ENCODE assay signal across 8 cellular contexts in the genomic region with DNA sequence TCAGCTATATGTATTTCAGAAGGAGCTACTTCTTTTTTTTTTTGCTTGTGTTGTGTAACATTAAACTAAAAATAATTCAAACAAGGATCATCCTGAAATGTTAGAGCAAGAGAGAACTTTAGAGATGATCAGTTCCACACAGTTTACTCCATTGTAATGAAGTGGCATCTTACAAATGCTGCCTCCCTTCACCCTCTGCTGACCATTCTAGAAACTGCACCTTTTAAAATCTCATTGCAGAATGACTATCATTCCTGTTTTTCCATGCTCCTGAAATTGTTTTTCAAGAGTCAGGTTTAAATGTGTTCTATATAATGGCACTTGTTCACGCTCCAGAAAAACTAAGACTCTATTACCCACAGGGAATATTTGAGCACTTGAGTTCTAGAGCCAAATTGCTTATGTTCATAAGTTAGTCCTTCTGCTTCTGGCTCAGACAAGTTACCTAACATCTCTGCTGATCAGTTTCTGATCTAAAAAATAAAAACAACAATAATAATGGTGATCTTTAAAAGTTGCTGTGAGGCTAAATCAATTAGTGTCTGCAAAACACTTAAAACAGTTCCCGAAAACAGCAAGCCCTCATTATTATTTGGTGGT. TPM values are rescaled to one million over a fixed set of nuclear protein-coding genes. Genes with fewer than 3 reads are reported as not detected.
DNase-seq lines count a peak whose midpoint lies in the region; ATAC-seq and TF ChIP-seq lines count a peak whose summit lies in the region.

No MANE protein-coding gene starts in this region.

- H3K4me1 ChIP-seq in colonic mucosa, result no peaks in the 10 kb centered on the region

- H3K27me3 ChIP-seq in colonic mucosa, result no peaks in the 10 kb centered on the region

- H3K36me3 ChIP-seq in colonic mucosa, result no peaks in the 10 kb centered on the region

- intact Hi-C loops in colonic mucosa (cut with DNase I), result loop anchor here (5.0 kb wide), 1 partner anchor 365 kb away; no protein-coding TSS in a partner anchor

- H3K9me3 ChIP-seq in colonic mucosa, result no peaks in the 10 kb centered on the region

- peak; percentile 82 for ATAC-seq in HG02798 (IDR thresholded peaks at IDR 0.05; ENCODE audit: poor library complexity, unreplicated experiment)
- ATAC-seq in activated T-helper 17 cell treated with anti-CD3 and anti-CD28 coated beads, Interleukin-2, amount 50 U/mL, for 72 hours (replicated peaks), result no peak

- H3K4me1 Mint-ChIP-seq in activated T-helper 17 cell treated with anti-CD3 and anti-CD28 coated beads, Interleukin-2, amount 50 U/mL, for 72 hours, result no peaks in the 10 kb centered on the region

- DNase-seq in GM12864 (ENCODE audit: low read depth), result no peak
- peak; percentile 68 for DNase-seq in NCI-H510A treated with DMSO at 0.1 percent for 48 hours (lab: John Stamatoyannopoulos, UW)
- no peak for DNase-seq in colonic mucosa
- DNase-seq in middle frontal gyrus (ENCODE audit: extremely low spot score, low spot score), result peak; percentile 48
- DNase-seq in ecto neural progenitor cell (ENCODE audit: low spot score), result no peak

- TF ChIP-seq CTCF in 22Rv1 (IDR thresholded peaks at IDR 0.05) (peak; percentile 87), GM12864 (IDR thresholded peaks at IDR 0.05; ENCODE audit: low read depth, low read length, missing control alignments) (peak; percentile 71), colonic mucosa (IDR thresholded peaks at IDR 0.05) (peak; percentile 48)

- H3K4me3 ChIP-seq in GM12864 (ENCODE audit: low read depth, low read length) (no peak overlapping the region), colonic mucosa (no peak overlapping the region)

- H3K27me3 Mint-ChIP-seq in activated T-helper 17 cell treated with anti-CD3 and anti-CD28 coated beads, Interleukin-2, amount 50 U/mL, for 72 hours, result no peaks in the 10 kb centered on the region

- no peak overlapping the region for H3K9ac ChIP-seq in colonic mucosa (ENCODE audit: low read depth in 2 of 2, low read length in 2 of 2)

- H3K27ac Mint-ChIP-seq in activated T-helper 17 cell treated with anti-CD3 and anti-CD28 coated beads, Interleukin-2, amount 50 U/mL, for 72 hours, result no peak overlapping the region

- H3K4me3 Mint-ChIP-seq in activated T-helper 17 cell treated with anti-CD3 and anti-CD28 coated beads, Interleukin-2, amount 50 U/mL, for 72 hours, result no peak overlapping the region

- H3K9me3 Mint-ChIP-seq in activated T-helper 17 cell treated with anti-CD3 and anti-CD28 coated beads, Interleukin-2, amount 50 U/mL, for 72 hours, result no peaks in the 10 kb centered on the region

- H3K27ac ChIP-seq in 22Rv1 (no peak overlapping the region), colonic mucosa (no peak overlapping the region)

- no peaks in the 10 kb centered on the region for H3K36me3 Mint-ChIP-seq in activated T-helper 17 cell treated with anti-CD3 and anti-CD28 coated beads, Interleukin-2, amount 50 U/mL, for 72 hours (ENCODE audit: low read depth)

RNA-seq across cellular contexts. Expression of a gene that starts 21.5 kb away (rescaled TPM):
- total RNA-seq in colonic mucosa, result 1 to 10 TPM in 1 of 2 donors, under 1 TPM in 1; 0.17 to 5.4 TPM
- under 1 TPM in 1 of 2 donors, not detected in 1; 0.61 TPM for total RNA-seq in activated T-helper 17 cell treated with anti-CD3 and anti-CD28 coated beads, Interleukin-2, amount 50 U/mL, for 72 hours

Comparison
In these comparisons a context has a peak if more than half of its experiments do, and no peak if none do; other contexts are left out.
1. DNase-seq: peak in NCI-H510A treated with DMSO at 0.1 percent for 48 hours (single experiment) and middle frontal gyrus (single experiment); none in GM12864 (single experiment), colonic mucosa (single experiment) and ecto neural progenitor cell (single experiment).
2. Peak in every context shown above with its lines, with median percentiles within 50 percentile points of each other: CTCF ChIP-seq.